3 cellular contexts compared by ENCODE assay signal in genomic region chr4:2011634-2012033, GRCh38. TPM values are rescaled to one million over a fixed set of nuclear protein-coding genes. Genes with fewer than 3 reads are reported as not detected.
"Had no signal": no experiment of that assay in that cellular context is flagged by ENCODE, and none has a peak within 500 bp of the region (broad histone marks: within the 10 kb centered on the region; RNA-seq: fewer than 3 reads in every experiment).

No MANE protein-coding gene starts in this region.

RNA-seq across cellular contexts. Expression of gene NAT8L, which starts 47.5 kb away (rescaled TPM):
- total RNA-seq: bronchial epithelial cell, smooth muscle cell had no signal
- polyA plus RNA-seq: naive thymus-derived CD8-positive, alpha-beta T cell; smooth muscle cell had no signal
